ENCODE assay signal across 10 cellular contexts in the genomic region with DNA sequence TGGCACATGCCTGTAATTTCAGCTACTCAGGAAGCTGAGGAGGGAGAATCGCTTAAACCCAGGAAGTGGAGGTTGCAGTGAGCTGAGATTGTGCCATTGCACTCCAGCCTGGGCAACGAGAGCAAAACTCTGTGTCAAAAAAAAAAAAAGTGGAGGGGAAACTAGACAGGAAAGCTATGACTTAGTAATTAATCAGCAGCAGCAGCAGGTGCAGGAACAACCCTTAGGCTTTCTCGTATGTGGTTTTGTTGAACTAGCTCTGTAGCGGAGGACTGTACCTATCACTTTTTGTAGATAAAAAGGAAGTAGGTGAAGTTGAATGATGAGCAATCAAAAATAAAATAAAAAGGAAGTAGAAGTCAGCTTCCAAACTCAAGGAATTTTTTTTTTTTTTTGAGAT.
DNase-seq lines count a peak whose midpoint lies in the region; ATAC-seq lines count a peak whose summit lies in the region.
"Had no signal": no experiment of that assay in that cellular context is flagged by ENCODE, and none has a peak within 500 bp of the region (broad histone marks: within the 10 kb centered on the region; RNA-seq: fewer than 3 reads in every experiment).

No MANE protein-coding gene starts in this region.

- ATAC-seq in GM18498 (IDR thresholded peaks at IDR 0.05; ENCODE audit: unreplicated experiment): peak; percentile 54
- peak; percentile 83 for ATAC-seq in memory B cell (ENCODE audit: low read depth)
- no peak for ATAC-seq in HG03045 (IDR thresholded peaks at IDR 0.05; ENCODE audit: unreplicated experiment)
- no peak for ATAC-seq in GM19324 (IDR thresholded peaks at IDR 0.05; ENCODE audit: low FRiP score, unreplicated experiment)
- ATAC-seq: gastrocnemius medialis had no signal

- peak overlapping the region; percentile 34 for H3K4me3 Mint-ChIP-seq in activated CD4-positive, alpha-beta T cell treated with anti-CD3 and anti-CD28 coated beads, Interleukin-2, amount 10 ng/mL, durations not matched to agents 24 days and 14 days
- H3K4me3 Mint-ChIP-seq in memory B cell: peak overlapping the region; percentile 58

- peaks cover 6% of the 10 kb centered on the region for H3K4me1 Mint-ChIP-seq in activated CD4-positive, alpha-beta T cell treated with anti-CD3 and anti-CD28 coated beads, Interleukin-2, amount 10 ng/mL, durations not matched to agents 24 days and 14 days
- no peaks in the 10 kb centered on the region for H3K4me1 Mint-ChIP-seq in memory B cell

- intact Hi-C loops in activated CD4-positive, alpha-beta T cell treated with anti-CD3 and anti-CD28 coated beads, Interleukin-2, amount 10 ng/mL, durations not matched to agents 24 days and 14 days (cut with micrococcal nuclease): no loop called here

- no peak overlapping the region for H3K27ac Mint-ChIP-seq in activated CD4-positive, alpha-beta T cell treated with anti-CD3 and anti-CD28 coated beads, Interleukin-2, amount 10 ng/mL, durations not matched to agents 24 days and 14 days
- no peak overlapping the region for H3K27ac Mint-ChIP-seq in memory B cell

- no peaks in the 10 kb centered on the region for H3K9me3 Mint-ChIP-seq in activated CD4-positive, alpha-beta T cell treated with anti-CD3 and anti-CD28 coated beads, Interleukin-2, amount 10 ng/mL, durations not matched to agents 24 days and 14 days
- no peaks in the 10 kb centered on the region for H3K9me3 Mint-ChIP-seq in memory B cell

- DNase-seq in HT1080 (ENCODE audit: low read depth): peak; percentile 67
- no peak for DNase-seq in activated CD4-positive, alpha-beta T cell treated with anti-CD3 and anti-CD28 coated beads, Interleukin-2, amount 10 ng/mL, durations not matched to agents 24 days and 14 days
- no peak for DNase-seq in memory B cell (ENCODE audit: low spot score in 2 of 2)
- no peak for DNase-seq in T-helper 9 cell
- DNase-seq: gastrocnemius medialis, NCI-H2081, testis had no signal

- no peaks in the 10 kb centered on the region for H3K36me3 Mint-ChIP-seq in activated CD4-positive, alpha-beta T cell treated with anti-CD3 and anti-CD28 coated beads, Interleukin-2, amount 10 ng/mL, durations not matched to agents 24 days and 14 days (ENCODE audit: low read depth)
- H3K36me3 Mint-ChIP-seq in memory B cell: no peaks in the 10 kb centered on the region

- no peaks in the 10 kb centered on the region for H3K27me3 Mint-ChIP-seq in activated CD4-positive, alpha-beta T cell treated with anti-CD3 and anti-CD28 coated beads, Interleukin-2, amount 10 ng/mL, durations not matched to agents 24 days and 14 days
- peaks cover 4% of the 10 kb centered on the region for H3K27me3 Mint-ChIP-seq in memory B cell

Comparison
In these comparisons a context has a peak if more than half of its experiments do, and no peak if none do; other contexts are left out.
1. ATAC-seq: peak in GM18498 (single experiment) and memory B cell (single experiment); none in HG03045 (single experiment) and GM19324 (single experiment).